8 cellular contexts compared by ENCODE assay signal in genomic region chr11:66856496-66857233, GRCh38. TPM values are rescaled to one million over a fixed set of nuclear protein-coding genes. Genes with fewer than 3 reads are reported as not detected.
DNase-seq lines count a peak whose midpoint lies in the region; ATAC-seq, FAIRE-seq and TF ChIP-seq lines count a peak whose summit lies in the region.

TSS of gene LRFN4 (plus strand) at chr11:66857064. CDS start at chr11:66857745, 681 bp downstream.

- peak within 1 kb of the TSS; percentile 83 to 93 (median 89) for H3K4me3 Mint-ChIP-seq in CD4-positive, alpha-beta memory T cell

- no peak for FAIRE-seq in keratinocyte (lab: Jason Lieb, UNC)

- H3K27me3 Mint-ChIP-seq in CD4-positive, alpha-beta memory T cell: no peaks in the 10 kb centered on the region

- dilution Hi-C loops in keratinocyte (cut with MboI; ENCODE audit: extremely low pct_ligation_motif_present, low sequenced_read_pairs): no loop called here

- H3K4me1 Mint-ChIP-seq in CD4-positive, alpha-beta memory T cell: peaks cover 2 to 30% (median 16%) of the 10 kb centered on the region in 4 donors

- H2AFZ ChIP-seq in keratinocyte (ENCODE audit: control insufficient read depth, low read length) (peak within 1 kb of the TSS; percentile 33), smooth muscle cell (ENCODE audit: low read depth) (peak within 1 kb of the TSS; percentile 69)

- H3K27me3 ChIP-seq in CD4-positive, alpha-beta memory T cell (ENCODE audit: insufficient read depth, low read length): no peaks in the 10 kb centered on the region
- no peaks in the 10 kb centered on the region for H3K27me3 ChIP-seq in keratinocyte (ENCODE audit: control insufficient read depth, extremely low read depth, insufficient read depth, low read length)
- no peaks in the 10 kb centered on the region for H3K27me3 ChIP-seq in smooth muscle cell (ENCODE audit: low read depth)

- H3K4me1 ChIP-seq in CD4-positive, alpha-beta memory T cell (ENCODE audit: insufficient read depth, low read length): peaks cover 6% of the 10 kb centered on the region
- peaks cover 6% of the 10 kb centered on the region for H3K4me1 ChIP-seq in keratinocyte (ENCODE audit: control insufficient read depth, extremely low read depth, insufficient read depth, low read length)
- peaks cover 8% of the 10 kb centered on the region for H3K4me1 ChIP-seq in smooth muscle cell (ENCODE audit: low read depth)

- POLR2A ChIA-PET in CD4-positive, alpha-beta memory T cell (lab: Charles Lee; ENCODE audit: partially characterized antibody): interaction anchor here (0.7 to 5.5 kb wide), 8 partner anchors 13 to 418 kb away, joined by 3 to 122 read pairs (median 3); partner anchors contain the start of genes DPP3, MRPL11, RBM14 and RBM4B

- peak within 1 kb of the TSS; percentile 66 for H3K4me2 ChIP-seq in keratinocyte (ENCODE audit: control insufficient read depth, extremely low read depth, insufficient read depth, low read depth, low read length)
- H3K4me2 ChIP-seq in smooth muscle cell: peak within 1 kb of the TSS; percentile 98

- peak within 1 kb of the TSS; percentile 79 to 92 (median 88) for H3K27ac Mint-ChIP-seq in CD4-positive, alpha-beta memory T cell

- H3K36me3 Mint-ChIP-seq in CD4-positive, alpha-beta memory T cell: no peaks in the 10 kb centered on the region

- CTCF ChIA-PET in CD4-positive, alpha-beta memory T cell (lab: Charles Lee; ENCODE audit: partially characterized antibody): interaction anchor here (0.9 to 1.2 kb wide), 3 partner anchors 10 to 377 kb away, joined by 3 to 4 read pairs (median 3); partner anchors contain the start of gene DPP3

- H3K9me1 ChIP-seq in keratinocyte (ENCODE audit: control insufficient read depth, extremely low read depth, insufficient read depth, low read length): no peaks in the 10 kb centered on the region

- H4K20me1 ChIP-seq in keratinocyte (ENCODE audit: control insufficient read depth, extremely low read depth, insufficient read depth, low read length) (no peaks in the 10 kb centered on the region), smooth muscle cell (ENCODE audit: low read depth) (no peaks in the 10 kb centered on the region)

- TF ChIP-seq CTCF in keratinocyte (optimal IDR thresholded peaks at IDR 0.05 in 1 of 3, IDR thresholded peaks at IDR 0.05 in 1 of 3, conservative IDR thresholded peaks at IDR 0.05 in 1 of 3; ENCODE audit: extremely low read depth in 1 of 3, insufficient read depth in 2 of 3, low read length in 3 of 3) (no peak), smooth muscle cell (IDR thresholded peaks at IDR 0.05; ENCODE audit: borderline replicate concordance, insufficient read depth, poor library complexity, severe bottlenecking) (no peak)

- ATAC-seq in GM19043 (IDR thresholded peaks at IDR 0.05; ENCODE audit: low read depth, unreplicated experiment) (peak; percentile 23), HG03196 (IDR thresholded peaks at IDR 0.05; ENCODE audit: unreplicated experiment) (peak; percentile 11)

- H3F3A ChIP-seq in smooth muscle cell (ENCODE audit: low read depth): peaks cover 5% of the 10 kb centered on the region

- H3K79me2 ChIP-seq in keratinocyte (ENCODE audit: control insufficient read depth, insufficient read depth, low read length) (no peaks in the 10 kb centered on the region), smooth muscle cell (ENCODE audit: low read depth) (peaks cover 3% of the 10 kb centered on the region)

- peak; percentile 66 to 80 (median 70) for DNase-seq in CD4-positive, alpha-beta memory T cell
- DNase-seq in SK-N-MC (ENCODE audit: low read depth, low spot score) (no peak), caudate nucleus (lab: John Stamatoyannopoulos, UW) (peak in 40 of 61 donors; percentile 11 to 97 (median 77)), keratinocyte (ENCODE audit: low read depth, low spot score) (no peak), smooth muscle cell (lab: John Stamatoyannopoulos, UW; ENCODE audit: unreplicated experiment) (no peak), NCI-H187 treated with DMSO at 0.1 percent for 48 hours (lab: John Stamatoyannopoulos, UW) (no peak)

- H3K9me3 ChIP-seq in CD4-positive, alpha-beta memory T cell (ENCODE audit: control insufficient read depth in 1 of 2, low read length in 2 of 2): no peaks in the 10 kb centered on the region
- H3K9me3 ChIP-seq in SK-N-MC (ENCODE audit: low read depth, low read length): no peaks in the 10 kb centered on the region
- no peaks in the 10 kb centered on the region for H3K9me3 ChIP-seq in keratinocyte (ENCODE audit: control insufficient read depth, low read depth, low read length)
- H3K9me3 ChIP-seq in smooth muscle cell (replicated peaks; ENCODE audit: low read depth): no peaks in the 10 kb centered on the region

- no peaks in the 10 kb centered on the region for H3K36me3 ChIP-seq in CD4-positive, alpha-beta memory T cell (ENCODE audit: insufficient read depth, low read length)
- H3K36me3 ChIP-seq in SK-N-MC (ENCODE audit: insufficient read depth, low read length) (no peaks in the 10 kb centered on the region; the same call in 1 of the 2 replicates), keratinocyte (ENCODE audit: control insufficient read depth in 2 of 2, extremely low read depth in 1 of 2, insufficient read depth in 2 of 2, low read length in 2 of 2) (no peaks in the 10 kb centered on the region), smooth muscle cell (ENCODE audit: low read depth) (no peaks in the 10 kb centered on the region)

- 2% methylated on average over 25 of the region's 103 CpGs for WGBS in smooth muscle cell (ENCODE audit: low lambda C conversion rate)

- H3K9ac ChIP-seq in SK-N-MC (ENCODE audit: insufficient read length) (peak within 1 kb of the TSS; percentile 79), keratinocyte (ENCODE audit: control insufficient read depth, extremely low read depth, insufficient read depth, low read length) (peak within 1 kb of the TSS; percentile 58), smooth muscle cell (ENCODE audit: low read depth) (peak within 1 kb of the TSS; percentile 73)

- intact Hi-C loops in CD4-positive, alpha-beta memory T cell (cut with micrococcal nuclease): loop anchor here (1.0 kb wide), 1 partner anchor 13 kb away; the partner anchor contains the start of gene RCE1

- peak within 1 kb of the TSS; percentile 60 for H3K27ac ChIP-seq in CD4-positive, alpha-beta memory T cell (ENCODE audit: low read depth, low read length)
- H3K27ac ChIP-seq in SK-N-MC (peak within 1 kb of the TSS; percentile 89), caudate nucleus (ENCODE audit: low read depth, low read length) (peak within 1 kb of the TSS; percentile 93), keratinocyte (ENCODE audit: control insufficient read depth, insufficient read depth, low read length) (peak within 1 kb of the TSS; percentile 40), smooth muscle cell (ENCODE audit: low read depth) (peak within 1 kb of the TSS; percentile 66)

- peaks cover 0 to 4% (median 0%) of the 10 kb centered on the region in 8 donors for H3K9me3 Mint-ChIP-seq in CD4-positive, alpha-beta memory T cell

- peak within 1 kb of the TSS; percentile 23 to 73 for H3K4me3 ChIP-seq in CD4-positive, alpha-beta memory T cell (ENCODE audit: low read length in 2 of 2)
- peak within 1 kb of the TSS; percentile 94 for H3K4me3 ChIP-seq in SK-N-MC
- peak within 1 kb of the TSS; percentile 34 to 71 (median 48) for H3K4me3 ChIP-seq in keratinocyte (ENCODE audit: control insufficient read depth in 2 of 3, extremely low read depth in 1 of 3, insufficient read depth in 2 of 3, low read depth in 1 of 3, low read length in 3 of 3)
- peak within 1 kb of the TSS; percentile 89 for H3K4me3 ChIP-seq in smooth muscle cell

RNA-seq across cellular contexts. Expression of gene LRFN4, which starts in this region (rescaled TPM):
- 1 to 10 TPM; 5.1 to 5.3 TPM for total RNA-seq in CD4-positive, alpha-beta memory T cell
- 1 to 10 TPM in 1 of 2 donors, under 1 TPM in 1; 0.42 to 2.9 TPM for polyA plus RNA-seq in CD4-positive, alpha-beta memory T cell
- 0.77 to 1.5 TPM (median 1.1 TPM) in 3 replicates for polyA plus RNA-seq in keratinocyte
- 0.19 TPM for polyA plus RNA-seq in keratinocyte (2011; ENCODE audit: low read depth)
- polyA plus RNA-seq in keratinocyte (2011; cell fraction: cytosol; rRNA removed): 0.50 and 1.5 TPM in 2 replicates
- 1.5 and 2.2 TPM in 2 replicates for polyA plus RNA-seq in keratinocyte (2011; cell fraction: nucleus; rRNA removed)
- 0.89 and 1.6 TPM in 2 replicates for polyA plus RNA-seq in keratinocyte (2012; ENCODE audit: low replicate concordance)
- 0.38 to 0.82 TPM (median 0.53 TPM) in 3 replicates for polyA minus RNA-seq in keratinocyte
- 5.8 TPM for polyA minus RNA-seq in keratinocyte (2011; cell fraction: cytosol; rRNA and poly(A)+ RNA removed)
- 2.2 and 2.8 TPM in 2 replicates for polyA minus RNA-seq in keratinocyte (2011; cell fraction: nucleus; rRNA and poly(A)+ RNA removed)
- 14.7 and 15.2 TPM in 2 replicates for total RNA-seq in smooth muscle cell
- 37.6 and 43.0 TPM in 2 replicates for polyA plus RNA-seq in smooth muscle cell

Comparison
In these comparisons a context has a peak if more than half of its experiments do, and no peak if none do; other contexts are left out.
1. DNase-seq: peak in CD4-positive, alpha-beta memory T cell (5 of 5) and caudate nucleus (40 of 61); none in SK-N-MC (single experiment), keratinocyte (single experiment), smooth muscle cell (single experiment) and NCI-H187 treated with DMSO at 0.1 percent for 48 hours (single experiment).
2. H3K27ac ChIP-seq: peak in every context shown above with its lines; median percentile 93 in caudate nucleus; 89 in SK-N-MC; 66 in smooth muscle cell; 60 in CD4-positive, alpha-beta memory T cell; 40 in keratinocyte.
3. Peak in every context shown above with its lines, with median percentiles within 50 percentile points of each other: H3K4me3 ChIP-seq and H3K9ac ChIP-seq.